ENCODE assay signal across 20 cellular contexts in genomic region chr15:51303462-51303861, GRCh38. TPM values are rescaled to one million over a fixed set of nuclear protein-coding genes. Genes with fewer than 3 reads are reported as not detected.
DNase-seq lines count a peak whose midpoint lies in the region; ATAC-seq and TF ChIP-seq lines count a peak whose summit lies in the region.
"Had no signal": no experiment of that assay in that cellular context is flagged by ENCODE, and none has a peak within 500 bp of the region (broad histone marks: within the 10 kb centered on the region; RNA-seq: fewer than 3 reads in every experiment).

No MANE protein-coding gene starts in this region.

- ATAC-seq in HG03378 (IDR thresholded peaks at IDR 0.05; ENCODE audit: unreplicated experiment) = peak; percentile 47
- ATAC-seq: Panc1 had no signal

- POLR2A ChIA-PET in GM10248 (lab: Yijun Ruan, JAX) = no interaction called here

- no peaks in the 10 kb centered on the region for H3K9me3 ChIP-seq in hepatocyte (ENCODE audit: low read depth)
- no peaks in the 10 kb centered on the region for H3K9me3 ChIP-seq in adrenal gland (replicated peaks in 1 of 3)
- H3K9me3 ChIP-seq in ovary = no peaks in the 10 kb centered on the region
- H3K9me3 ChIP-seq: BE2C, HAP-1 had no signal

- H3K4me3 ChIP-seq in hepatocyte (no peak overlapping the region), adrenal gland (no peak overlapping the region), ovary (no peak overlapping the region)
- H3K4me3 ChIP-seq: HAP-1 had no signal

- no peaks in the 10 kb centered on the region for H3K79me2 ChIP-seq in hepatocyte

- TF ChIP-seq POLR2A in adrenal gland (IDR thresholded peaks at IDR 0.05) = no peak
- no peak for TF ChIP-seq POLR2A in ovary (IDR thresholded peaks at IDR 0.05)

- H3K27ac ChIP-seq in hepatocyte = peak overlapping the region; percentile 47
- H3K27ac ChIP-seq in adrenal gland = no peak overlapping the region
- no peak overlapping the region for H3K27ac ChIP-seq in ovary

- 42% methylated on average over 1 of the region's 1 CpG for WGBS in hepatocyte (ENCODE audit: low lambda C conversion rate, missing lambda C conversion rate)
- WGBS in adrenal gland, 4 donors = 53 to 73% (median 60%) methylated on average over 1 of the region's 1 CpG
- 14 to 45% (median 32%) methylated on average over 1 of the region's 1 CpG for WGBS in ovary, 3 donors

- H3K36me3 ChIP-seq in hepatocyte (replicated peaks; ENCODE audit: insufficient read depth, low read depth) (no peaks in the 10 kb centered on the region), adrenal gland (replicated peaks in 1 of 2) (no peaks in the 10 kb centered on the region), ovary (no peaks in the 10 kb centered on the region)
- H3K36me3 ChIP-seq: BE2C, HAP-1 had no signal

- TF ChIP-seq EP300 in ovary (IDR thresholded peaks at IDR 0.05) = no peak

- intact Hi-C loops in adrenal gland (cut with DNase I) = no loop called here
- intact Hi-C loops in ovary (cut with DNase I) = no loop called here

- H3K27me3 ChIP-seq in hepatocyte (no peaks in the 10 kb centered on the region), adrenal gland (no peaks in the 10 kb centered on the region), ovary (no peaks in the 10 kb centered on the region)
- H3K27me3 ChIP-seq: BE2C had no signal

- H3K4me1 ChIP-seq in hepatocyte (ENCODE audit: insufficient read depth) (peaks cover 14% of the 10 kb centered on the region), adrenal gland (replicated peaks in 1 of 2) (no peaks in the 10 kb centered on the region), ovary (ENCODE audit: insufficient read depth) (no peaks in the 10 kb centered on the region)
- H3K4me1 ChIP-seq: BE2C, HAP-1 had no signal

- no peak overlapping the region for H2AFZ ChIP-seq in hepatocyte

- H3K4me2 ChIP-seq in hepatocyte = no peak overlapping the region

- no peaks in the 10 kb centered on the region for H4K20me1 ChIP-seq in hepatocyte (ENCODE audit: insufficient read depth, poor library complexity, severe bottlenecking)

- CTCF ChIA-PET in GM10248 (lab: Yijun Ruan, JAX) = interaction anchor here (1.2 to 4.0 kb wide), 8 partner anchors 14 to 141 kb away, joined by 3 to 14 read pairs (median 7); no protein-coding TSS in a partner anchor

- DNase-seq in GM10248 (ENCODE audit: extremely low spot score) = peak; percentile 34
- peak; percentile 47 for DNase-seq in NOMO-1 treated with dmso at 0.1 percent for 144 hours (lab: John Stamatoyannopoulos, UW; ENCODE audit: unreplicated experiment)
- peak; percentile 18 for DNase-seq in hepatocyte (ENCODE audit: low spot score)
- no peak for DNase-seq in adrenal gland
- no peak for DNase-seq in ovary
- no peak for DNase-seq in activated effector memory CD4-positive, alpha-beta T cell treated with Interleukin-2 at 50 U/mL for 16 hours
- DNase-seq: BE2C; Calu3; CD4-positive, alpha-beta memory T cell; DMS79 treated with DMSO at 0.1 percent for 48 hours; NCI-H1048; NCI-H1694; NCI-H345; NCI-H526; NK-92 treated with Interleukin-12 subunit alpha and Interleukin-12 subunit beta, amount 100 ng/mL, for 24 hours; T-helper 9 cell had no signal

- no peak for TF ChIP-seq CTCF in GM10248 (IDR thresholded peaks at IDR 0.05; ENCODE audit: control extremely low read depth, extremely low read depth, low read depth, missing control alignments)
- no peak for TF ChIP-seq CTCF in hepatocyte (IDR thresholded peaks at IDR 0.05; ENCODE audit: poor library complexity)
- TF ChIP-seq CTCF in adrenal gland (IDR thresholded peaks at IDR 0.05) = no peak
- no peak for TF ChIP-seq CTCF in ovary (IDR thresholded peaks at IDR 0.05)

- H3K9me2 ChIP-seq in hepatocyte (replicated peaks; ENCODE audit: insufficient read depth) = no peaks in the 10 kb centered on the region

RNA-seq across cellular contexts. Expression of gene CYP19A1, which starts 34.9 kb away (rescaled TPM):
- total RNA-seq in hepatocyte = 35.4 and 38.1 TPM in 2 replicates
- polyA plus RNA-seq in hepatocyte = 1.4 and 3.5 TPM in 2 replicates
- total RNA-seq in adrenal gland = 10 to 100 TPM in 1 of 8 donors, 1 to 10 TPM in 3, under 1 TPM in 4; 0.41 to 11.2 (median 1.4) TPM
- 10 to 100 TPM in 1 of 3 donors, 1 to 10 TPM in 1, under 1 TPM in 1; 0.88 to 21.6 (median 1.4) TPM for polyA plus RNA-seq in adrenal gland
- 100 to 1,000 TPM in 1 of 7 donors, 10 to 100 TPM in 1, 1 to 10 TPM in 3, under 1 TPM in 2; 0.81 to 126 (median 1.3) TPM for total RNA-seq in ovary
- polyA plus RNA-seq in ovary = 1,000 to 10,000 TPM in 1 of 2 donors, 1 to 10 TPM in 1; 1.4 to 1,570 TPM
- total RNA-seq: Calu3; CD4-positive, alpha-beta memory T cell; G401 had no signal
- polyA plus RNA-seq: CD4-positive, alpha-beta memory T cell had no signal

RNA-seq across cellular contexts. Expression of gene GLDN, which starts 38.0 kb away (rescaled TPM):
- 0.92 and 1.8 TPM in 2 replicates for total RNA-seq in hepatocyte
- polyA plus RNA-seq in hepatocyte = 0.07 and 0.68 TPM in 2 replicates
- 10 to 100 TPM in 3 of 8 donors, 1 to 10 TPM in 5; 3.8 to 30.8 (median 8.3) TPM for total RNA-seq in adrenal gland
- polyA plus RNA-seq in adrenal gland = 1 to 10 TPM; 2.1 to 4.7 (median 3.0) TPM
- 1 to 10 TPM in 4 of 7 donors, under 1 TPM in 2, not detected in 1; 0.36 to 2.5 (median 2.3) TPM for total RNA-seq in ovary
- polyA plus RNA-seq in ovary = 10 to 100 TPM in 1 of 2 donors, under 1 TPM in 1; 0.33 to 10.3 TPM
- total RNA-seq: Calu3; CD4-positive, alpha-beta memory T cell; G401 had no signal
- polyA plus RNA-seq: CD4-positive, alpha-beta memory T cell had no signal

Comparison
In these comparisons a context has a peak if more than half of its experiments do, and no peak if none do; other contexts are left out.
1. DNase-seq: peak in GM10248 (single experiment), NOMO-1 treated with dmso at 0.1 percent for 144 hours (single experiment) and hepatocyte (single experiment); none in adrenal gland (0 of 7), ovary (0 of 5) and activated effector memory CD4-positive, alpha-beta T cell treated with Interleukin-2 at 50 U/mL for 16 hours (single experiment).